Comparison of ENCODE assay signal across 7 cellular contexts in the genomic region with DNA sequence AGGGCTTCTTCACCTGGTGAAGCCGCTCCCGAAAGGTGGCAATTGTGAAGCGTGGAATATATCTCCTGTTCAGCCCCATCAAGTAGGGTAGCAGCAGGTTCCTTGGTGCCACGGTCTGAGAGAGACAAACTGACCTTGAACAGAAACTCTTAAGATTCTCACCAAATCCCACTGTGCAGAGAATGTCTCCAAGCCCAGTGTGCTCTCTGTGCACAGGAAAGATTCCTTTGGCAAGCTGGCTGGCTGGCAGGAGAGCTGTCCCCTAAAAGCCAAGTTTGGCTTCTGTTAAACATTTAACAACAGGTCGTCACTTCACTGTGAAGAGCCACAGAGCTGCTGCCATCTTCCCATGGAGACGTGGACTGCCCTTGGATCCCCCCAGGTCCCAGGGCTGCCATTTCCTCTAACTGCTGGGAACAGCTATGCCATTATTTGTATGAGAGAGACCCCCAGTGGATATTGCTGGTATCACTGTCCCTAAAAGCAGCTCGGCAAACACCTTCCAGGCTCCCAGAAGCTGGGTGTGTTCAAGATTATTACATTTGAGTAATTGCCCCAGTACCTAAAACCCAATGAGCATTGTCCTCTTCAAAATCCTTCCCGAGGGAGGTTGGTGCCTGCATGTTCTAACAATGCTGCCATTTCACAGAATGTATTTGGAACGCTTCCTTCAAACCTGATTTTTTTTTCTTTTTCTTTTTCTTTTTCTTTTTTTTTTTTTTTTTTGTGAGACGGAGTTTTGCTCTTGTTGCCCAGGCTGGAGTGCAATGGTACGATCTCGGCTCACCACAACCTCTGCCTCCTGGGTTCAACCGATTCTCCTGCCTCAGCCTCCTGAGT.
A peak's percentile ranks its signal among the peaks of the same experiment; 100 is the strongest.
DNase-seq lines count a peak whose midpoint lies in the region; ATAC-seq and TF ChIP-seq lines count a peak whose summit lies in the region.

No MANE protein-coding gene starts in this region.

- H2AFZ ChIP-seq in mammary epithelial cell (ENCODE audit: low read depth, low read length) = peak overlapping the region; percentile 40

- dilution Hi-C loops in mammary epithelial cell (cut with HindIII; ENCODE audit: low sequenced_read_pairs) = no loop called here

- H3K27ac ChIP-seq in mammary epithelial cell (ENCODE audit: insufficient read depth, low read depth, low read length) = no peak overlapping the region

- BruUV-seq in mammary epithelial cell (replicated peaks; lab: Mats Ljungman, UMichigan) = no TSS peak

- intact Hi-C loops in mammary epithelial cell (cut with micrococcal nuclease) = loop anchor here (1.0 to 10.0 kb wide), 4 partner anchors 14 to 894 kb away; no protein-coding TSS in a partner anchor

- WGBS in mammary epithelial cell (ENCODE audit: low coverage, missing lambda C conversion rate) = 57% methylated on average over 9 of the region's 13 CpGs

- POLR2A ChIA-PET in T-cell (lab: Charles Lee) = interaction anchor here (0.6 to 0.7 kb wide), 3 partner anchors 13 to 624 kb away, joined by 3 to 5 read pairs (median 4); no protein-coding TSS in a partner anchor

- peaks cover 23 to 39% (median 34%) of the 10 kb centered on the region in 3 donors for H3K4me1 Mint-ChIP-seq in T-cell

- no peaks in the 10 kb centered on the region for H3K27me3 ChIP-seq in mammary epithelial cell (ENCODE audit: insufficient read depth, low read length)

- CTCF ChIA-PET in T-cell (lab: Charles Lee) = interaction anchor here (0.7 to 4.9 kb wide), 24 partner anchors 11 to 792 kb away, joined by 3 to 43 read pairs (median 4); no protein-coding TSS in a partner anchor
- CTCF ChIA-PET in mammary epithelial cell (lab: Charles Lee; ENCODE audit: low non-redundant PET) = interaction anchor here (0.6 to 1.4 kb wide), 9 partner anchors 13 to 1364 kb away, joined by 3 to 13 read pairs (median 5); no protein-coding TSS in a partner anchor

- peak overlapping the region in 1 of 2 donors; percentile 4 for H3K27ac Mint-ChIP-seq in T-cell

- no peaks in the 10 kb centered on the region for H3K9me3 Mint-ChIP-seq in T-cell

- no peak overlapping the region for H3K4me3 Mint-ChIP-seq in T-cell

- H3K36me3 Mint-ChIP-seq in T-cell = no peaks in the 10 kb centered on the region

- no peak overlapping the region for H3K9ac ChIP-seq in mammary epithelial cell (ENCODE audit: insufficient read depth, low read length)

- TF ChIP-seq CTCF in mammary epithelial cell (conservative IDR thresholded peaks at IDR 0.05 in 1 of 2, IDR thresholded peaks at IDR 0.05 in 1 of 2; ENCODE audit: extremely low read depth in 1 of 2, insufficient read depth in 1 of 2, low read depth in 1 of 2, low read length in 2 of 2) = peak; percentile 82 to 84

- no peaks in the 10 kb centered on the region for H4K20me1 ChIP-seq in mammary epithelial cell (ENCODE audit: insufficient read depth, low read length)

- peaks cover 13% of the 10 kb centered on the region for H3K4me1 ChIP-seq in mammary epithelial cell (ENCODE audit: insufficient read depth, low read length)

- ATAC-seq in HG02588 (IDR thresholded peaks at IDR 0.05; ENCODE audit: unreplicated experiment) = peak; percentile 66
- peak; percentile 75 to 83 (median 78) for ATAC-seq in T-cell (replicated peaks in 1 of 4)

- in situ Hi-C loops in mammary epithelial cell (cut with MboI; ENCODE audit: low sequenced_read_pairs in 2 of 2) = loop anchor here in 1 of 2 donors (25.0 kb wide), 1 partner anchor 112 kb away; no protein-coding TSS in a partner anchor

- no peaks in the 10 kb centered on the region for H3K36me3 ChIP-seq in mammary epithelial cell (ENCODE audit: insufficient read depth, low read length)

- no peak overlapping the region for H3K4me3 ChIP-seq in mammary epithelial cell (replicated peaks in 1 of 3; ENCODE audit: insufficient read depth in 1 of 3, low read depth in 2 of 3, low read length in 3 of 3)

- H3K9me3 ChIP-seq in mammary epithelial cell (replicated peaks; ENCODE audit: insufficient read depth, low read length) = no peaks in the 10 kb centered on the region

- no peak overlapping the region for H3K4me2 ChIP-seq in mammary epithelial cell (ENCODE audit: insufficient read depth, low read depth, low read length)

- no peaks in the 10 kb centered on the region for H3K79me2 ChIP-seq in mammary epithelial cell (ENCODE audit: insufficient read depth, low read length)

- DNase-seq in GF-D8 (lab: John Stamatoyannopoulos, UW) = peak; percentile 26
- DNase-seq in NCI-H146 (lab: John Stamatoyannopoulos, UW) = peak; percentile 70
- DNase-seq in T-cell = peak in 19 of 34 experiments; percentile 16 to 52 (median 30)
- peak; percentile 60 for DNase-seq in mammary epithelial cell
- DNase-seq in iris pigment epithelial cell (ENCODE audit: low read depth) = peak; percentile 62
- DNase-seq in stimulated activated CD4-positive, alpha-beta T cell treated with anti-CD3 and anti-CD28 coated beads, Interleukin-1b, Interleukin-23, amount 100 ng/mL, for 48 hours = peak; percentile 32

- H3K27me3 Mint-ChIP-seq in T-cell = no peaks in the 10 kb centered on the region
